8 cellular contexts compared by ENCODE assay signal in genomic region chr15:74783072-74783807, GRCh38. TPM values are rescaled to one million over a fixed set of nuclear protein-coding genes. Genes with fewer than 3 reads are reported as not detected.
DNase-seq lines count a peak whose midpoint lies in the region; ATAC-seq and TF ChIP-seq lines count a peak whose summit lies in the region.

No MANE protein-coding gene starts in this region.

- no peaks in the 10 kb centered on the region for H3K27me3 ChIP-seq in neuron (ENCODE audit: insufficient read depth, low read length)

- ATAC-seq in T-helper 17 cell (no peak), esophagus mucosa (peak; percentile 27), HG03196 (IDR thresholded peaks at IDR 0.05; ENCODE audit: unreplicated experiment) (no peak)

- peak overlapping the region; percentile 70 for H3K27ac ChIP-seq in HEK293 (ENCODE audit: extremely low read depth, low read depth, low read length)

- POLR2A ChIA-PET in HEK293 (lab: Yijun Ruan, JAX): interaction anchor here (1.0 to 1.1 kb wide), 2 partner anchors 10 to 13 kb away, joined by 3 to 5 read pairs; no protein-coding TSS in a partner anchor

- no peaks in the 10 kb centered on the region for H3K9me3 ChIP-seq in HEK293 (ENCODE audit: control insufficient read depth, insufficient read depth, low read depth, low read length)
- no peaks in the 10 kb centered on the region for H3K9me3 ChIP-seq in T-helper 17 cell (ENCODE audit: control insufficient read depth, low read length, poor library complexity, severe bottlenecking)
- no peaks in the 10 kb centered on the region for H3K9me3 ChIP-seq in neuron (ENCODE audit: low read length)

- no peaks in the 10 kb centered on the region for H3K27me3 Mint-ChIP-seq in T-helper 17 cell

- CTCF ChIA-PET in HEK293 (lab: Yijun Ruan, JAX): interaction anchor here (0.6 to 25.7 kb wide), 13 partner anchors 6 to 416 kb away, joined by 3 to 649 read pairs (median 4); partner anchors contain the start of gene CSK

- H3K4me1 Mint-ChIP-seq in T-helper 17 cell: peaks cover 75% of the 10 kb centered on the region

- peak overlapping the region; percentile 60 for H3K4me3 ChIP-seq in HEK293 (ENCODE audit: low read depth, low read length)
- H3K4me3 ChIP-seq in neuron (ENCODE audit: low read length): peak overlapping the region; percentile 89

- no peak overlapping the region for H2AFZ ChIP-seq in neuron (ENCODE audit: low read depth, low read length)

- DNase-seq in AG20443 (ENCODE audit: low spot score) (peak; percentile 47), T-helper 17 cell (no peak), HK-2 (ENCODE audit: unreplicated experiment) (no peak), cortex of kidney (lab: John Stamatoyannopoulos, UW) (no peak)

- peaks cover 28% of the 10 kb centered on the region for H3K4me1 ChIP-seq in HEK293 (ENCODE audit: control insufficient read depth, insufficient read depth, low read length)
- H3K4me1 ChIP-seq in neuron (ENCODE audit: insufficient read depth, low read length): peaks cover 46% of the 10 kb centered on the region

- peaks cover 0 to 21% of the 10 kb centered on the region in 2 experiments; a peak in 1 of 3 replicates for H3K36me3 ChIP-seq in HEK293 (ENCODE audit: control insufficient read depth in 2 of 2, insufficient read depth in 1 of 2, low read length in 2 of 2)
- H3K36me3 ChIP-seq in neuron (ENCODE audit: insufficient read depth, low read length): no peaks in the 10 kb centered on the region

- H3K27ac Mint-ChIP-seq in T-helper 17 cell: peak overlapping the region; percentile 98

- no peak for TF ChIP-seq CTCF in HEK293 (tag by site-specific recombination; IDR thresholded peaks at IDR 0.05)

- H3K4me3 Mint-ChIP-seq in T-helper 17 cell: peak overlapping the region; percentile 95

- peaks cover 7% of the 10 kb centered on the region for H3K36me3 Mint-ChIP-seq in T-helper 17 cell (ENCODE audit: low read depth)

TF ChIP-seq in HEK293, 187 proteins besides CTCF, POLR2A, EP300 and RAD21 (continues in another document):
- peak; percentile 40 for TF ChIP-seq ZNF692 (tag by site-specific recombination; IDR thresholded peaks at IDR 0.05)
- no peak for TF ChIP-seq GFI1B (tag by site-specific recombination; IDR thresholded peaks at IDR 0.05)
- peak; percentile 36; the same call in 1 of the 2 replicates for TF ChIP-seq SP2 (tag by site-specific recombination; IDR thresholded peaks at IDR 0.05)
- peak; percentile 33; the same call in 1 of the 2 replicates for TF ChIP-seq ZNF366 (tag by site-specific recombination; conservative IDR thresholded peaks at IDR 0.05)
- 0 out of 2 replicates have a peak, but pooled peaks have one; percentile 25 for TF ChIP-seq TSHZ1 (tag by site-specific recombination; IDR thresholded peaks at IDR 0.05; ENCODE audit: borderline replicate concordance)
- peak; percentile 37; the same call in 1 of the 2 replicates for TF ChIP-seq ZFP69B (tag by site-specific recombination; IDR thresholded peaks at IDR 0.05)
- peak; percentile 66; the same call in 1 of the 2 replicates for TF ChIP-seq ZNF660 (tag by site-specific recombination; IDR thresholded peaks at IDR 0.05)
- TF ChIP-seq ZNF610 (tag by site-specific recombination; IDR thresholded peaks at IDR 0.05; ENCODE audit: borderline replicate concordance): no peak
- TF ChIP-seq ZNF341 (tag by site-specific recombination; IDR thresholded peaks at IDR 0.05; ENCODE audit: low read depth): peak; percentile 70
- TF ChIP-seq INSM2 (tag by site-specific recombination; IDR thresholded peaks at IDR 0.05): 0 out of 2 replicates have a peak, but pooled peaks have one; percentile 15
- TF ChIP-seq ZFHX2 (tag by site-specific recombination; conservative IDR thresholded peaks at IDR 0.05): 0 out of 2 replicates have a peak, but pooled peaks have one; percentile 18
- TF ChIP-seq ATF2 (tag by site-specific recombination; IDR thresholded peaks at IDR 0.05; ENCODE audit: low read depth): no peak
- TF ChIP-seq SP3 (tag by site-specific recombination; IDR thresholded peaks at IDR 0.05): peak; percentile 61; the same call in 1 of the 2 replicates
- TF ChIP-seq ZEB2 (tag by site-specific recombination; IDR thresholded peaks at IDR 0.05): no peak
- TF ChIP-seq GLIS1 (tag by site-specific recombination; IDR thresholded peaks at IDR 0.05): peak; percentile 77
- peak; percentile 46; the same call in 1 of the 2 replicates for TF ChIP-seq BCL11B (tag by site-specific recombination; IDR thresholded peaks at IDR 0.05; ENCODE audit: low read depth)
- TF ChIP-seq ZBTB20 (tag by site-specific recombination; IDR thresholded peaks at IDR 0.05): peak; percentile 64

RNA-seq across cellular contexts. Expression of gene CSK, which starts 1.4 kb away (rescaled TPM):
- total RNA-seq in T-helper 17 cell (100 to 1,000 TPM; 188 to 208 TPM), esophagus mucosa (77.1 TPM)

RNA-seq across cellular contexts. Expression of gene LMAN1L, which starts 29.4 kb away (rescaled TPM):
- total RNA-seq in T-helper 17 cell (under 1 TPM; 0.82 to 0.91 TPM), esophagus mucosa (not detected)

RNA-seq across cellular contexts. Expression of gene CYP1A2, which starts 34.6 kb away (rescaled TPM):
- total RNA-seq in T-helper 17 cell (not detected), esophagus mucosa (not detected)

RNA-seq across cellular contexts. Expression of gene CPLX3, which starts 43.2 kb away (rescaled TPM):
- under 1 TPM in 1 of 2 donors, not detected in 1; 0.20 TPM for total RNA-seq in T-helper 17 cell
- total RNA-seq in esophagus mucosa: not detected

RNA-seq across cellular contexts. Expression of gene CYP1A1, which starts 57.9 kb away (rescaled TPM):
- total RNA-seq in T-helper 17 cell: under 1 TPM in 1 of 2 donors, not detected in 1; 0.13 TPM
- not detected for total RNA-seq in esophagus mucosa
